In genomic region chr1:53413175-53414001, GRCh38 we compare ENCODE assay signal across 7 cellular contexts. TPM values are rescaled to one million over a fixed set of nuclear protein-coding genes. Genes with fewer than 3 reads are reported as not detected.
A peak's percentile ranks its signal among the peaks of the same experiment; 100 is the strongest.
DNase-seq lines count a peak whose midpoint lies in the region; ATAC-seq, FAIRE-seq and TF ChIP-seq lines count a peak whose summit lies in the region.

No MANE protein-coding gene starts in this region.

- TF ChIP-seq RAD21 in GM12878 (IDR thresholded peaks at IDR 0.05; ENCODE audit: insufficient read depth, low read depth, low read length) = no peak

- H4K20me1 ChIP-seq in GM12878 (ENCODE audit: control insufficient read depth, insufficient read depth) = no peaks in the 10 kb centered on the region

- ATAC-seq in GM12878 (peak; percentile 70), HG02763 (IDR thresholded peaks at IDR 0.05; ENCODE audit: unreplicated experiment) (no peak)

- no peaks in the 10 kb centered on the region for H3K27me3 ChIP-seq in GM12878 (replicated peaks in 1 of 2; ENCODE audit: control insufficient read depth in 2 of 2, insufficient read depth in 2 of 2, low read length in 1 of 2)

- SMC1A ChIA-PET in GM12878 (lab: Charles Lee; ENCODE audit: uncharacterized antibody, unreplicated experiment) = interaction anchor here (0.8 to 2.2 kb wide), 21 partner anchors 8 to 135 kb away, joined by 3 to 7 read pairs (median 4); no protein-coding TSS in a partner anchor

- H3K27me3 Mint-ChIP-seq in T-helper 1 cell treated with Interleukin-12 subunit alpha and Interleukin-12 subunit beta and Interleukin-4 antibody, amounts not matched to agents 30 μg/mL and 1 μg/mL, for 36 hours (ENCODE audit: low read depth) = no peaks in the 10 kb centered on the region
- H3K27me3 Mint-ChIP-seq in mesothelial cell of epicardium (ENCODE audit: low read depth) = peaks cover 14% of the 10 kb centered on the region

- no peaks in the 10 kb centered on the region for H3K36me3 ChIP-seq in GM12878 (ENCODE audit: control insufficient read depth in 2 of 2, insufficient read depth in 2 of 2, low read length in 1 of 2)

- CTCF ChIA-PET in GM12878 (lab: Yijun Ruan, JAX) = interaction anchor here (0.6 to 4.8 kb wide), 9 partner anchors 9 to 486 kb away, joined by 3 to 20 read pairs (median 4); no protein-coding TSS in a partner anchor

- RAD21 ChIA-PET in GM12878 (lab: Charles Lee; ENCODE audit: unreplicated experiment) = interaction anchor here (0.6 to 3.0 kb wide), 13 partner anchors 10 to 1938 kb away, joined by 3 to 14 read pairs (median 4); no protein-coding TSS in a partner anchor

- H3K4me3 ChIP-seq in GM12878 = no peak overlapping the region

- H3K4me3 Mint-ChIP-seq in T-helper 1 cell treated with Interleukin-12 subunit alpha and Interleukin-12 subunit beta and Interleukin-4 antibody, amounts not matched to agents 30 μg/mL and 1 μg/mL, for 36 hours = peak overlapping the region; percentile 76
- no peak overlapping the region for H3K4me3 Mint-ChIP-seq in mesothelial cell of epicardium

- 3% methylated on average over 7 of the region's 8 CpGs for WGBS in GM12878 (ENCODE audit: insufficient coverage, insufficient replicate concordance, low lambda C conversion rate, missing lambda C conversion rate)

- no peak for TF ChIP-seq POLR2A in GM12878 (IDR thresholded peaks at IDR 0.05; ENCODE audit: low read depth, low read length)

- no TSS peak for BruUV-seq in GM12878 (replicated peaks; lab: Mats Ljungman, UMichigan)

- no peak for TF ChIP-seq CTCF in GM12878 (IDR thresholded peaks at IDR 0.05 in 2 of 3, conservative IDR thresholded peaks at IDR 0.05 in 1 of 3; ENCODE audit: control insufficient read depth in 2 of 3, extremely low read depth in 1 of 3, insufficient read depth in 1 of 3, low read depth in 3 of 3, low read length in 3 of 3)
- TF ChIP-seq CTCF in mesothelial cell of epicardium (IDR thresholded peaks at IDR 0.05; ENCODE audit: unreplicated experiment) = no peak

- TF ChIP-seq EP300 in GM12878 (IDR thresholded peaks at IDR 0.05; ENCODE audit: borderline replicate concordance in 1 of 2, control insufficient read depth in 1 of 2, low read depth in 2 of 2, low read length in 2 of 2) = peak; percentile 13 to 60; a peak in 2 of 4 replicates

- DNase-seq in H4 (ENCODE audit: low spot score) (peak; percentile 86), GM12878 (ENCODE audit: low read depth, low spot score) (peak; percentile 60), occipital lobe (lab: John Stamatoyannopoulos, UW) (peak; percentile 20), UCSD-AML1 (lab: John Stamatoyannopoulos, UW; ENCODE audit: unreplicated experiment) (no peak), mesothelial cell of epicardium (ENCODE audit: low spot score in 2 of 2, unreplicated experiment in 2 of 2) (no peak)

- H3K4me2 ChIP-seq in GM12878 (ENCODE audit: control insufficient read depth, insufficient read depth) = no peak overlapping the region

- no peak for FAIRE-seq in GM12878 (lab: Jason Lieb, UNC)

- H3K27ac ChIP-seq in GM12878 (ENCODE audit: control insufficient read depth, insufficient read depth) = peak overlapping the region; percentile 13

- POLR2A ChIA-PET in GM12878 (lab: Charles Lee) = interaction anchor here (0.7 to 2.5 kb wide), 4 partner anchors 8 to 23 kb away, joined by 3 to 18 read pairs (median 6); no protein-coding TSS in a partner anchor

- intact Hi-C loops in GM12878 (cut with micrococcal nuclease; ENCODE audit: unreplicated experiment) = no loop called here

- peaks cover 3% of the 10 kb centered on the region for H3K36me3 Mint-ChIP-seq in T-helper 1 cell treated with Interleukin-12 subunit alpha and Interleukin-12 subunit beta and Interleukin-4 antibody, amounts not matched to agents 30 μg/mL and 1 μg/mL, for 36 hours (ENCODE audit: low read depth)
- H3K36me3 Mint-ChIP-seq in mesothelial cell of epicardium = no peaks in the 10 kb centered on the region

- no peaks in the 10 kb centered on the region for H3K9me3 Mint-ChIP-seq in T-helper 1 cell treated with Interleukin-12 subunit alpha and Interleukin-12 subunit beta and Interleukin-4 antibody, amounts not matched to agents 30 μg/mL and 1 μg/mL, for 36 hours
- H3K9me3 Mint-ChIP-seq in mesothelial cell of epicardium = no peaks in the 10 kb centered on the region

- no peaks in the 10 kb centered on the region for H3K79me2 ChIP-seq in GM12878 (ENCODE audit: control insufficient read depth, insufficient read depth, low read length)

- H2AFZ ChIP-seq in GM12878 (ENCODE audit: control insufficient read depth, low read depth, low read length) = no peak overlapping the region; the same call in 1 of the 2 replicates

- H3K9me3 ChIP-seq in GM12878 (replicated peaks; ENCODE audit: control insufficient read depth, insufficient read depth, low read length) = no peaks in the 10 kb centered on the region

- peak overlapping the region; percentile 100 for H3K27ac Mint-ChIP-seq in T-helper 1 cell treated with Interleukin-12 subunit alpha and Interleukin-12 subunit beta and Interleukin-4 antibody, amounts not matched to agents 30 μg/mL and 1 μg/mL, for 36 hours
- H3K27ac Mint-ChIP-seq in mesothelial cell of epicardium = no peak overlapping the region

- H3K9ac ChIP-seq in GM12878 (ENCODE audit: control insufficient read depth, insufficient read depth, low read length) = no peak overlapping the region

- peaks cover 71% of the 10 kb centered on the region for H3K4me1 Mint-ChIP-seq in T-helper 1 cell treated with Interleukin-12 subunit alpha and Interleukin-12 subunit beta and Interleukin-4 antibody, amounts not matched to agents 30 μg/mL and 1 μg/mL, for 36 hours (ENCODE audit: low read depth)
- peaks cover 18% of the 10 kb centered on the region for H3K4me1 Mint-ChIP-seq in mesothelial cell of epicardium

- in situ Hi-C loops in GM12878 (cut with MboI) = no loop called here

- peaks cover 35% of the 10 kb centered on the region for H3K4me1 ChIP-seq in GM12878 (ENCODE audit: control insufficient read depth, insufficient read depth, low read length)

TF ChIP-seq in GM12878, 131 proteins besides CTCF, POLR2A, EP300 and RAD21 (continues in another document):
- TF ChIP-seq BCL11A (IDR thresholded peaks at IDR 0.05; ENCODE audit: low read depth, low read length) = peak; percentile 61; the same call in 1 of the 2 replicates
- TF ChIP-seq PAX5 (IDR thresholded peaks at IDR 0.05; ENCODE audit: borderline replicate concordance, low read depth, low read length) = peak; percentile 78; the same call in 1 of the 2 replicates
- peak; percentile 77; the same call in 1 of the 2 replicates for TF ChIP-seq MTA2 (IDR thresholded peaks at IDR 0.05; ENCODE audit: low read depth)
- peak; percentile 77 for TF ChIP-seq RUNX3 (IDR thresholded peaks at IDR 0.05; ENCODE audit: low read length)
- peak; percentile 43; the same call in 1 of the 2 replicates for TF ChIP-seq JUND (IDR thresholded peaks at IDR 0.05; ENCODE audit: low read depth, low read length)
- TF ChIP-seq RELB (IDR thresholded peaks at IDR 0.05; ENCODE audit: low read depth) = peak; percentile 83
- TF ChIP-seq TCF7 (IDR thresholded peaks at IDR 0.05; ENCODE audit: borderline replicate concordance) = peak; percentile 95
- no peak; the same call in 1 of the 2 replicates for TF ChIP-seq RB1 (IDR thresholded peaks at IDR 0.05; ENCODE audit: borderline replicate concordance)
- TF ChIP-seq ZBED1 (IDR thresholded peaks at IDR 0.05; ENCODE audit: borderline replicate concordance) = no peak; the same call in 1 of the 2 replicates
- TF ChIP-seq SIN3A (IDR thresholded peaks at IDR 0.05; ENCODE audit: low read depth, low read length) = no peak
- TF ChIP-seq HSF1 (IDR thresholded peaks at IDR 0.05; ENCODE audit: low read depth, low read length) = no peak
- TF ChIP-seq SMAD5 (IDR thresholded peaks at IDR 0.05; ENCODE audit: low read depth) = no peak

RNA-seq across cellular contexts. Expression of gene DMRTB1, which starts 45.8 kb away (rescaled TPM):
- not detected in 2 replicates for total RNA-seq in H4 (2014; rRNA removed; shearing (Covaris generic))
- not detected in 2 replicates for total RNA-seq in GM12878 (2013; cell fraction: nucleolus; rRNA removed)
- total RNA-seq in GM12878 (2014; rRNA removed) = not detected in 2 replicates
- not detected in 2 replicates for total RNA-seq in GM12878 (2014; rRNA removed; fragmentation: Illumina TruSeq; extraction: Trizol)
- not detected in 2 replicates for total RNA-seq in GM12878 (2021)
- polyA plus RNA-seq in GM12878 (2011; ENCODE audit: low read depth) = not detected
- not detected in 2 replicates for polyA plus RNA-seq in GM12878 (2011; rRNA removed)
- not detected in 2 replicates for polyA plus RNA-seq in GM12878 (2011; cell fraction: cytosol; rRNA removed)
- not detected in 2 replicates for polyA plus RNA-seq in GM12878 (2011; cell fraction: nucleus; rRNA removed)
- polyA plus RNA-seq in GM12878 (2012) = not detected in 2 replicates
- polyA plus RNA-seq in GM12878 (2014; fragmentation: Illumina TruSeq; extraction: Trizol) = not detected in 2 replicates
- not detected for polyA plus RNA-seq in GM12878 (2014; fragmentation: Nextera tagmentation; extraction: Ambion mirVana)
- polyA plus RNA-seq in GM12878 (2014; rRNA removed) = not detected in 2 replicates
- polyA plus RNA-seq in GM12878 (2016; fragmentation: Nextera tagmentation; extraction: Ambion mirVana) = not detected
- polyA minus RNA-seq in GM12878 (2011; rRNA and poly(A)+ RNA removed) = not detected in 2 replicates
- not detected in 2 replicates for polyA minus RNA-seq in GM12878 (2011; cell fraction: cytosol; rRNA and poly(A)+ RNA removed)
- not detected in 2 replicates for polyA minus RNA-seq in GM12878 (2011; cell fraction: nucleus; rRNA and poly(A)+ RNA removed)
- total RNA-seq in occipital lobe = not detected
- not detected in 3 replicates for total RNA-seq in mesothelial cell of epicardium

Comparison
In these comparisons a context has a peak if more than half of its experiments do, and no peak if none do; other contexts are left out.
1. DNase-seq: peak in H4 (single experiment), GM12878 (single experiment) and occipital lobe (single experiment); none in UCSD-AML1 (single experiment) and mesothelial cell of epicardium (0 of 2).